6 cellular contexts compared by ENCODE assay signal in the genomic region with DNA sequence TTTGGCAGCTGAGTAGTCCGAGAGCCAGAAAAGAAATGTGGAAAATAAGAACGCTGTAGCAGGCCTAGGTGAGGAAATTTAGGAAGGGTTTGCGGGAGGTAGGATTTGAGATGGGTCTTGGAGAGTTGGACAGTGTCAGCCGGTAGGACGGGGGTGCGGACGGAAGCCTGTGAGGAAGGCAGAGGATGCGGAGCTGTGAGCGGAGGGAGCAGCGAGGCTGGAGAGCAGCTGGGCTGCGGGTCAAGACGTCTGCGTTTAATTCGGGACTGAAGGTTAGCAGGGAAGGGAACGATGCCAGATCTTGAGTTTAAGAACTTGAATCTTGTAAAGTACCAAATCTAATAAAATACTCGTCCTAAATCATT. TPM values are rescaled to one million over a fixed set of nuclear protein-coding genes. Genes with fewer than 3 reads are reported as not detected.
A peak's percentile ranks its signal among the peaks of the same experiment; 100 is the strongest.
DNase-seq lines count a peak whose midpoint lies in the region; ATAC-seq and TF ChIP-seq lines count a peak whose summit lies in the region.

No MANE protein-coding gene starts in this region.

- no peak overlapping the region for H3K14ac ChIP-seq in mesenchymal stem cell (ENCODE audit: low read length in 2 of 2)

- no peak overlapping the region for H2AK5ac ChIP-seq in mesenchymal stem cell (ENCODE audit: low read length, severe bottlenecking)

- no peak for ATAC-seq in CD8-positive, alpha-beta T cell
- no peak for ATAC-seq in activated naive CD4-positive, alpha-beta T cell treated with anti-CD3 and anti-CD28 coated beads, Interleukin-2, amount 50 U/mL, for 72 hours
- ATAC-seq in GM21529 (IDR thresholded peaks at IDR 0.05; ENCODE audit: unreplicated experiment): no peak
- ATAC-seq in HG02852 (IDR thresholded peaks at IDR 0.05; ENCODE audit: unreplicated experiment): no peak

- WGBS in mesenchymal stem cell: 42% methylated on average over 13 of the region's 16 CpGs

- peak overlapping the region; percentile 49 for H3K4me3 ChIP-seq in CD8-positive, alpha-beta T cell (ENCODE audit: low read depth, low read length)
- H3K4me3 ChIP-seq in mesenchymal stem cell (ENCODE audit: insufficient read depth in 1 of 2, low read depth in 1 of 2, low read length in 2 of 2): peak overlapping the region; percentile 60 to 75

- no peak overlapping the region for H3K18ac ChIP-seq in mesenchymal stem cell (ENCODE audit: low read depth in 1 of 2, low read length in 2 of 2)

- no peaks in the 10 kb centered on the region for H3K9me3 ChIP-seq in CD8-positive, alpha-beta T cell (ENCODE audit: low read length)
- no peaks in the 10 kb centered on the region for H3K9me3 ChIP-seq in mesenchymal stem cell (ENCODE audit: control insufficient read depth, low read length)

- H2BK5ac ChIP-seq in mesenchymal stem cell (ENCODE audit: low read depth, low read length, poor library complexity, severe bottlenecking): no peak overlapping the region

- peak overlapping the region; percentile 77 for H3K4me3 Mint-ChIP-seq in CD8-positive, alpha-beta T cell

- peaks cover 5% of the 10 kb centered on the region for H3K79me1 ChIP-seq in mesenchymal stem cell (replicated peaks; ENCODE audit: low read length, poor library complexity, severe bottlenecking)

- H4K91ac ChIP-seq in mesenchymal stem cell (ENCODE audit: low read length): no peak overlapping the region

- H4K8ac ChIP-seq in mesenchymal stem cell (ENCODE audit: low read length): no peak overlapping the region

- no peak overlapping the region for H2BK15ac ChIP-seq in mesenchymal stem cell (ENCODE audit: low read depth, poor library complexity, severe bottlenecking)

- H2AFZ ChIP-seq in mesenchymal stem cell (ENCODE audit: low read depth, low read length): no peak overlapping the region

- H3K27me3 Mint-ChIP-seq in CD8-positive, alpha-beta T cell (ENCODE audit: low read depth): no peaks in the 10 kb centered on the region

- H3K4me2 ChIP-seq in mesenchymal stem cell (ENCODE audit: low read length, poor library complexity, severe bottlenecking): peak overlapping the region; percentile 83

- CTCF ChIA-PET in CD8-positive, alpha-beta T cell (lab: Charles Lee): interaction anchor here (0.9 to 1.7 kb wide), 3 partner anchors 31 to 177 kb away, joined by 3 read pairs; no protein-coding TSS in a partner anchor

- no peak overlapping the region for H2BK120ac ChIP-seq in mesenchymal stem cell (ENCODE audit: low read depth, low read length)

- TF ChIP-seq CTCF in CD8-positive, alpha-beta T cell (IDR thresholded peaks at IDR 0.05): no peak

- peaks cover 13% of the 10 kb centered on the region for H3K4me1 Mint-ChIP-seq in CD8-positive, alpha-beta T cell (ENCODE audit: low read depth)

- peaks cover 35% of the 10 kb centered on the region for H3K36me3 Mint-ChIP-seq in CD8-positive, alpha-beta T cell
- H3K36me3 Mint-ChIP-seq in activated naive CD4-positive, alpha-beta T cell treated with anti-CD3 and anti-CD28 coated beads, Interleukin-2, amount 50 U/mL, for 72 hours: peaks cover 1 to 10% of the 10 kb centered on the region in 2 donors

- peak overlapping the region; percentile 81 for H3K27ac Mint-ChIP-seq in CD8-positive, alpha-beta T cell
- H3K27ac Mint-ChIP-seq in activated naive CD4-positive, alpha-beta T cell treated with anti-CD3 and anti-CD28 coated beads, Interleukin-2, amount 50 U/mL, for 72 hours: peak overlapping the region; percentile 54 to 59

- H3K9me3 Mint-ChIP-seq in CD8-positive, alpha-beta T cell: no peaks in the 10 kb centered on the region
- no peaks in the 10 kb centered on the region for H3K9me3 Mint-ChIP-seq in activated naive CD4-positive, alpha-beta T cell treated with anti-CD3 and anti-CD28 coated beads, Interleukin-2, amount 50 U/mL, for 72 hours

- DNase-seq in CD8-positive, alpha-beta T cell: no peak
- DNase-seq in activated naive CD4-positive, alpha-beta T cell treated with anti-CD3 and anti-CD28 coated beads, Interleukin-2, amount 50 U/mL, for 72 hours (ENCODE audit: low spot score in 2 of 2): no peak
- DNase-seq in mesenchymal stem cell (no peak), HCEC 1CT (no peak)

- H3K4me1 ChIP-seq in CD8-positive, alpha-beta T cell (ENCODE audit: insufficient read depth, low read length): peaks cover 6% of the 10 kb centered on the region
- H3K4me1 ChIP-seq in mesenchymal stem cell (ENCODE audit: control insufficient read depth, insufficient read depth, low read depth, low read length): peaks cover 16% of the 10 kb centered on the region

- no peaks in the 10 kb centered on the region for H3K27me3 ChIP-seq in CD8-positive, alpha-beta T cell (ENCODE audit: insufficient read depth, low read length)
- peaks cover 18 to 25% of the 10 kb centered on the region in 2 experiments for H3K27me3 ChIP-seq in mesenchymal stem cell (ENCODE audit: control insufficient read depth in 1 of 2, insufficient read depth in 1 of 2, low read length in 2 of 2)

- H3K36me3 ChIP-seq in CD8-positive, alpha-beta T cell (ENCODE audit: insufficient read depth, low read length): peaks cover 20% of the 10 kb centered on the region
- peaks cover 35 to 45% of the 10 kb centered on the region in 2 experiments for H3K36me3 ChIP-seq in mesenchymal stem cell (ENCODE audit: control insufficient read depth in 1 of 2, insufficient read depth in 2 of 2, low read depth in 1 of 2, low read length in 2 of 2)

- H2BK12ac ChIP-seq in mesenchymal stem cell (ENCODE audit: low read length in 2 of 2): peak overlapping the region in 1 of 2 experiments; percentile 22

- no peak overlapping the region for H3K27ac ChIP-seq in CD8-positive, alpha-beta T cell (ENCODE audit: low read depth, low read length)
- peak overlapping the region; percentile 23 for H3K27ac ChIP-seq in mesenchymal stem cell (ENCODE audit: low read length, poor library complexity, severe bottlenecking)

- H3K4ac ChIP-seq in mesenchymal stem cell (ENCODE audit: low read depth in 1 of 2, low read length in 2 of 2): no peak overlapping the region

- peak overlapping the region; percentile 59 for H3K9ac ChIP-seq in mesenchymal stem cell (ENCODE audit: low read length)

- POLR2A ChIA-PET in CD8-positive, alpha-beta T cell (lab: Charles Lee): interaction anchor here (0.9 to 1.7 kb wide), 8 partner anchors 10 to 232 kb away, joined by 3 to 5 read pairs (median 4); partner anchors contain the start of genes DPF2, FAU, MALAT1 and MRPL49

- intact Hi-C loops in CD8-positive, alpha-beta T cell (cut with DNase I, micrococcal nuclease): loop anchor here in 1 of 2 experiments (1.0 to 2.0 kb wide), 2 partner anchors 21 to 29 kb away; partner anchors contain the start of genes DPF2 and SLC25A45

- no peak overlapping the region for H3K23ac ChIP-seq in mesenchymal stem cell (ENCODE audit: low read length in 2 of 2)

RNA-seq across cellular contexts. Expression of gene TIGD3, which starts 0.7 kb away (rescaled TPM):
- under 1 TPM; 0.35 to 0.75 TPM for total RNA-seq in CD8-positive, alpha-beta T cell
- 1 to 10 TPM in 1 of 2 donors, under 1 TPM in 1; 0.76 to 4.0 TPM for total RNA-seq in activated naive CD4-positive, alpha-beta T cell treated with anti-CD3 and anti-CD28 coated beads, Interleukin-2, amount 50 U/mL, for 72 hours
- polyA plus RNA-seq in mesenchymal stem cell (2013, experiment 1 of 2): 0.06 TPM
- 0.05 TPM for polyA plus RNA-seq in mesenchymal stem cell (2013, experiment 2 of 2)

RNA-seq across cellular contexts. Expression of gene DPF2, which starts 20.2 kb away (rescaled TPM):
- total RNA-seq in CD8-positive, alpha-beta T cell: 10 to 100 TPM; 71.4 to 71.5 TPM
- 10 to 100 TPM; 75.3 to 79.4 TPM for total RNA-seq in activated naive CD4-positive, alpha-beta T cell treated with anti-CD3 and anti-CD28 coated beads, Interleukin-2, amount 50 U/mL, for 72 hours
- 52.4 TPM for polyA plus RNA-seq in mesenchymal stem cell (2013, experiment 1 of 2)
- 46.0 TPM for polyA plus RNA-seq in mesenchymal stem cell (2013, experiment 2 of 2)

RNA-seq across cellular contexts. Expression of gene SLC25A45, which starts 28.6 kb away (rescaled TPM):
- 10 to 100 TPM; 27.8 to 29.6 TPM for total RNA-seq in CD8-positive, alpha-beta T cell
- 10 to 100 TPM in 1 of 2 donors, 1 to 10 TPM in 1; 9.7 to 18.5 TPM for total RNA-seq in activated naive CD4-positive, alpha-beta T cell treated with anti-CD3 and anti-CD28 coated beads, Interleukin-2, amount 50 U/mL, for 72 hours
- polyA plus RNA-seq in mesenchymal stem cell (2013, experiment 1 of 2): 2.2 TPM
- polyA plus RNA-seq in mesenchymal stem cell (2013, experiment 2 of 2): 1.9 TPM

RNA-seq across cellular contexts. Expression of gene FRMD8, which starts 32.6 kb away (rescaled TPM):
- total RNA-seq in CD8-positive, alpha-beta T cell: 10 to 100 TPM; 18.4 to 20.8 TPM
- 10 to 100 TPM; 39.7 to 53.4 TPM for total RNA-seq in activated naive CD4-positive, alpha-beta T cell treated with anti-CD3 and anti-CD28 coated beads, Interleukin-2, amount 50 U/mL, for 72 hours
- 24.6 TPM for polyA plus RNA-seq in mesenchymal stem cell (2013, experiment 1 of 2)
- polyA plus RNA-seq in mesenchymal stem cell (2013, experiment 2 of 2): 25.1 TPM

RNA-seq across cellular contexts. Expression of gene CDC42EP2, which starts 39.2 kb away (rescaled TPM):
- under 1 TPM; 0.67 to 0.76 TPM for total RNA-seq in CD8-positive, alpha-beta T cell
- 1 to 10 TPM; 3.5 to 3.9 TPM for total RNA-seq in activated naive CD4-positive, alpha-beta T cell treated with anti-CD3 and anti-CD28 coated beads, Interleukin-2, amount 50 U/mL, for 72 hours
- 22.3 TPM for polyA plus RNA-seq in mesenchymal stem cell (2013, experiment 1 of 2)
- 21.3 TPM for polyA plus RNA-seq in mesenchymal stem cell (2013, experiment 2 of 2)
